ENCODE assay signal across 11 cellular contexts in genomic region chr16:73000020-73000906, GRCh38. TPM values are rescaled to one million over a fixed set of nuclear protein-coding genes. Genes with fewer than 3 reads are reported as not detected.
DNase-seq lines count a peak whose midpoint lies in the region; ATAC-seq, FAIRE-seq and TF ChIP-seq lines count a peak whose summit lies in the region.
"Had no signal": no experiment of that assay in that cellular context is flagged by ENCODE, and none has a peak within 500 bp of the region (broad histone marks: within the 10 kb centered on the region; RNA-seq: fewer than 3 reads in every experiment).

No MANE protein-coding gene starts in this region.

- no peak overlapping the region for H2BK5ac ChIP-seq in IMR-90 (ENCODE audit: low read depth, low read length, poor library complexity, severe bottlenecking)

- H4K8ac ChIP-seq in IMR-90 (ENCODE audit: low read depth in 2 of 2, low read length in 2 of 2) = no peak overlapping the region

- peaks cover 35% of the 10 kb centered on the region for H4K20me1 ChIP-seq in IMR-90 (ENCODE audit: insufficient read depth, low read length)

- peaks cover 9% of the 10 kb centered on the region for H3K36me3 Mint-ChIP-seq in MCF 10A (ENCODE audit: insufficient read depth, unreplicated experiment)

- intact Hi-C loops in IMR-90 (cut with micrococcal nuclease) = no loop called here
- intact Hi-C loops in MCF 10A (cut with micrococcal nuclease) = no loop called here

- TF ChIP-seq RAD21 in IMR-90 (IDR thresholded peaks at IDR 0.05; ENCODE audit: low read length) = no peak

- no peak for ATAC-seq in IMR-90 (ENCODE audit: low read depth)
- no peak for ATAC-seq in GM21825 (IDR thresholded peaks at IDR 0.05; ENCODE audit: unreplicated experiment)

- WGBS in IMR-90 (ENCODE audit: extremely low coverage in 2 of 2, insufficient read length in 1 of 2), 2 experiments = 54% methylated on average over 4 of the region's 22 CpGs; no CpG with 5 or more reads in 1 of the 2 experiments
- 27 to 44% (median 34%) methylated on average over 19 to 22 of the region's 22 CpGs for WGBS in small intestine, 3 donors

- H3K27ac ChIP-seq in IMR-90 (ENCODE audit: insufficient read depth, low read length) (no peak overlapping the region), small intestine (ENCODE audit: low read depth in 1 of 2, low read length in 1 of 2) (peak overlapping the region in 1 of 2 donors; percentile 22)
- H3K27ac ChIP-seq: right lobe of liver had no signal

- no peak overlapping the region; the same call in 1 of the 2 replicates for H3K4ac ChIP-seq in IMR-90 (ENCODE audit: low read depth, low read length)

- H2BK120ac ChIP-seq in IMR-90 (ENCODE audit: low read depth, low read length) = no peak overlapping the region; the same call in 1 of the 2 replicates

- TF ChIP-seq CTCF in IMR-90 (conservative IDR thresholded peaks at IDR 0.05; ENCODE audit: low read depth, low read length) (no peak), MCF 10A (IDR thresholded peaks at IDR 0.05; ENCODE audit: unreplicated experiment) (no peak)

- no peaks in the 10 kb centered on the region for H3K9me3 Mint-ChIP-seq in MCF 10A (ENCODE audit: unreplicated experiment)
- H3K9me3 Mint-ChIP-seq: activated B cell treated with CpG ODN at 0.5 μM for 24 hours had no signal

- no peak overlapping the region for H3K9ac ChIP-seq in IMR-90 (ENCODE audit: low read depth, low read length)

- H3K9me3 ChIP-seq in IMR-90 (ENCODE audit: control insufficient read depth, insufficient read depth, low read length) = peaks cover 4% of the 10 kb centered on the region
- H3K9me3 ChIP-seq in small intestine (ENCODE audit: control insufficient read depth, low read depth) = no peaks in the 10 kb centered on the region
- H3K9me3 ChIP-seq: right lobe of liver had no signal

- FAIRE-seq in small intestine (lab: Jason Lieb, UNC) = no peak

- H4K5ac ChIP-seq in IMR-90 (ENCODE audit: low read depth, low read length) = no peak overlapping the region

- dilution Hi-C loops in IMR-90 (cut with HindIII; ENCODE audit: low sequenced_read_pairs, unreplicated experiment) = no loop called here

- in situ Hi-C loops in IMR-90 (cut with MboI; ENCODE audit: low sequenced_read_pairs) = no loop called here

- no TSS peak for BruUV-seq in IMR-90 (replicated peaks; lab: Mats Ljungman, UMichigan)
- no TSS peak for BruUV-seq in MCF 10A (replicated peaks; lab: Mats Ljungman, UMichigan)

- H3K27me3 ChIP-seq in IMR-90 (ENCODE audit: control insufficient read depth, insufficient read depth, low read length) (no peaks in the 10 kb centered on the region), small intestine (ENCODE audit: control insufficient read depth in 2 of 2, insufficient read depth in 2 of 2, low read length in 2 of 2) (no peaks in the 10 kb centered on the region)
- H3K27me3 ChIP-seq: right lobe of liver had no signal

- H3K4me2 ChIP-seq in IMR-90 (ENCODE audit: low read depth, low read length) = no peak overlapping the region

- H2AFZ ChIP-seq in IMR-90 (replicated peaks; ENCODE audit: low read length, poor library complexity) = no peak overlapping the region

- H2BK20ac ChIP-seq in IMR-90 (ENCODE audit: low read depth, low read length) = no peak overlapping the region

- H3K4me1 Mint-ChIP-seq in MCF 10A (ENCODE audit: insufficient read depth, unreplicated experiment) = peaks cover 34% of the 10 kb centered on the region
- H3K4me1 Mint-ChIP-seq: activated B cell treated with CpG ODN at 0.5 μM for 24 hours had no signal

- peak overlapping the region; percentile 14; the same call in 1 of the 2 replicates for H3K23ac ChIP-seq in IMR-90 (ENCODE audit: low read depth, low read length)

- H3K4me1 ChIP-seq in IMR-90 (ENCODE audit: control insufficient read depth, insufficient read depth, low read length) (peaks cover 9% of the 10 kb centered on the region), small intestine (ENCODE audit: control insufficient read depth in 2 of 2, insufficient read depth in 1 of 2, low read depth in 1 of 2, low read length in 1 of 2) (peaks cover 0 to 14% of the 10 kb centered on the region in 2 donors)

- peak overlapping the region; percentile 25; the same call in 1 of the 2 replicates for H3K14ac ChIP-seq in IMR-90 (replicated peaks; ENCODE audit: low read depth, low read length)

- H3K4me3 Mint-ChIP-seq in MCF 10A (ENCODE audit: unreplicated experiment) = peak overlapping the region; percentile 15
- H3K4me3 Mint-ChIP-seq: activated B cell treated with CpG ODN at 0.5 μM for 24 hours had no signal

- H2BK15ac ChIP-seq in IMR-90 (ENCODE audit: low read depth, low read length) = no peak overlapping the region

- POLR2A ChIA-PET in IMR-90 (lab: Charles Lee; ENCODE audit: unreplicated experiment) = no interaction called here
- POLR2A ChIA-PET in MCF 10A (lab: Yijun Ruan, JAX) = interaction anchor here (1.3 to 2.7 kb wide), 3 partner anchors 10 to 15 kb away, joined by 3 to 12 read pairs (median 4); no protein-coding TSS in a partner anchor

- DNase-seq in IMR-90 (no peak), MCF 10A (ENCODE audit: unreplicated experiment) (peak; percentile 75), islet precursor cell (peak; percentile 78), small intestine (peak; percentile 24), NCI-H187 treated with DMSO at 0.1 percent for 48 hours (lab: John Stamatoyannopoulos, UW) (no peak)
- DNase-seq in activated effector memory CD4-positive, alpha-beta T cell treated with anti-CD3 and anti-CD28 coated beads, Interleukin-2, amount 50 U/mL, for 16 hours = no peak
- no peak for DNase-seq in activated effector memory CD4-positive, alpha-beta T cell treated with Interleukin-2 at 50 U/mL for 16 hours
- DNase-seq: activated B cell treated with CpG ODN at 0.5 μM for 24 hours, NCI-H1105, right lobe of liver had no signal

- peak overlapping the region; percentile 38; the same call in 1 of the 2 replicates for H2AK5ac ChIP-seq in IMR-90 (ENCODE audit: low read depth, low read length)

- no peak for TF ChIP-seq POLR2A in IMR-90 (IDR thresholded peaks at IDR 0.05; ENCODE audit: low read depth, low read length)

- peak overlapping the region; percentile 5 for H2AK9ac ChIP-seq in IMR-90 (replicated peaks; ENCODE audit: low read depth, low read length, poor library complexity)

- peak overlapping the region; percentile 40 for H3K27ac Mint-ChIP-seq in MCF 10A (ENCODE audit: low read depth, unreplicated experiment)
- H3K27ac Mint-ChIP-seq: activated B cell treated with CpG ODN at 0.5 μM for 24 hours had no signal

- no peak overlapping the region for H4K91ac ChIP-seq in IMR-90 (ENCODE audit: insufficient read depth, low read depth, low read length)

- H3K56ac ChIP-seq in IMR-90 (ENCODE audit: extremely low read depth, insufficient read depth, low read length) = no peak overlapping the region

- no peaks in the 10 kb centered on the region for H3K27me3 Mint-ChIP-seq in MCF 10A (ENCODE audit: insufficient read depth, unreplicated experiment)
- H3K27me3 Mint-ChIP-seq: activated B cell treated with CpG ODN at 0.5 μM for 24 hours had no signal

- H3K18ac ChIP-seq in IMR-90 (ENCODE audit: low read depth, low read length) = no peak overlapping the region

- H3K4me3 ChIP-seq in IMR-90 (ENCODE audit: insufficient read depth, low read depth, low read length) = no peak overlapping the region
- H3K4me3 ChIP-seq in small intestine (ENCODE audit: low read depth in 1 of 2, low read length in 2 of 2) = no peak overlapping the region
- H3K4me3 ChIP-seq: right lobe of liver had no signal

- H3K36me3 ChIP-seq in IMR-90 (ENCODE audit: control insufficient read depth, insufficient read depth, low read length) = no peaks in the 10 kb centered on the region
- H3K36me3 ChIP-seq in small intestine (ENCODE audit: control insufficient read depth in 2 of 2, insufficient read depth in 2 of 2, low read length in 2 of 2) = no peaks in the 10 kb centered on the region
- H3K36me3 ChIP-seq: right lobe of liver had no signal

- peaks cover 54 to 82% of the 10 kb centered on the region in 2 experiments for H3K79me1 ChIP-seq in IMR-90 (ENCODE audit: low read depth in 1 of 2, low read length in 2 of 2)

- CTCF ChIA-PET in IMR-90 (lab: Yijun Ruan, JAX) (interaction anchor here (1.1 kb wide), 1 partner anchor 494 kb away, joined by 4 read pairs; no protein-coding TSS in a partner anchor), MCF 10A (lab: Yijun Ruan, JAX) (interaction anchor here (0.6 to 0.7 kb wide), 2 partner anchors 11 to 1394 kb away, joined by 3 to 5 read pairs; no protein-coding TSS in a partner anchor)

- H3K9me1 ChIP-seq in IMR-90 (ENCODE audit: insufficient read depth, low read length) = peaks cover 5% of the 10 kb centered on the region; the same call in 1 of the 2 replicates

TF ChIP-seq in IMR-90, 13 proteins besides CTCF, POLR2A, EP300 and RAD21:
- no peak for TF ChIP-seq SMC3 (IDR thresholded peaks at IDR 0.05; ENCODE audit: low read depth, low read length)
- TF ChIP-seq RCOR1 (IDR thresholded peaks at IDR 0.05; ENCODE audit: insufficient replicate concordance, low read length) = no peak
- no peak for TF ChIP-seq RFX5 (IDR thresholded peaks at IDR 0.05; ENCODE audit: low read depth, low read length)
- no peak for TF ChIP-seq MAFK (IDR thresholded peaks at IDR 0.05; ENCODE audit: low read depth, low read length)

RNA-seq across cellular contexts. Expression of gene ZFHX3, which starts 47.7 kb away (rescaled TPM):
- total RNA-seq in IMR-90 (2012; rRNA removed) = 1.4 and 2.2 TPM in 2 replicates
- polyA plus RNA-seq in IMR-90 (2012; rRNA removed) = 1.7 and 2.0 TPM in 2 replicates
- polyA plus RNA-seq in IMR-90 (2012; cell fraction: cytosol; rRNA removed) = 0.78 and 1.1 TPM in 2 replicates
- polyA plus RNA-seq in IMR-90 (2012; cell fraction: nucleus; rRNA removed; ENCODE audit: low replicate concordance) = 1.9 and 2.8 TPM in 2 replicates
- total RNA-seq in MCF 10A (2022) = 21.1 and 27.4 TPM in 2 replicates
- polyA plus RNA-seq in small intestine = 1 to 10 TPM in 1 of 3 donors, under 1 TPM in 2; 0.45 to 4.9 (median 0.54) TPM

Comparison
In these comparisons a context has a peak if more than half of its experiments do, and no peak if none do; other contexts are left out.
1. DNase-seq: peak in MCF 10A (single experiment), islet precursor cell (single experiment) and small intestine (single experiment); none in IMR-90 (single experiment), activated effector memory CD4-positive, alpha-beta T cell treated with anti-CD3 and anti-CD28 coated beads, Interleukin-2, amount 50 U/mL, for 16 hours (single experiment), activated effector memory CD4-positive, alpha-beta T cell treated with Interleukin-2 at 50 U/mL for 16 hours (single experiment) and NCI-H187 treated with DMSO at 0.1 percent for 48 hours (single experiment).